In the genomic region with DNA sequence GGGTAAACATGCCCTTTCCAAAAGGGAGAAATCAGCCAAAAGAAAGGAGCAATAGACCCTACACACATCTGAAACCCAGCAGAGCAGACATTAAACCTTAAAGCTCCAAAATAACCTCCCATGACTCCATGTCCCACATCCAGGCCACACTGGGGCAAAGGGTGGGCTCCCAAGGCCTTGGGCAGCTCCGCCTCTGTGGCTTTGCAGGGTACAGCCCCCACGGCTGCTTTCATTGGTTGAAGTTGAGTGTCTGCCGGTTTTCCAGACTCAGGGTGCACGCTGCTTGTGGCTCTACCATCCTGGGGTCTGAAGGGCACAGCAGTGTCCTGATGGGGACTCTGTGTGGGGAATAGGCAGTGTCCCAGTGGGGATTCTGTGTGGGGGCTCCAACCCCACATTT, we compare ENCODE assay signal across 1 cellular context.
TF ChIP-seq lines count a peak whose summit lies in the region.

No MANE protein-coding gene starts in this region.

TF ChIP-seq in WTC11, 78 proteins besides CTCF, POLR2A, EP300 and RAD21:
- TF ChIP-seq KAT7 (CRISPR knock-in tag; IDR thresholded peaks at IDR 0.05; ENCODE audit: borderline replicate concordance), result no peak
- TF ChIP-seq ZNF281 (CRISPR knock-in tag; IDR thresholded peaks at IDR 0.05), result no peak
- TF ChIP-seq, protein P1, sequence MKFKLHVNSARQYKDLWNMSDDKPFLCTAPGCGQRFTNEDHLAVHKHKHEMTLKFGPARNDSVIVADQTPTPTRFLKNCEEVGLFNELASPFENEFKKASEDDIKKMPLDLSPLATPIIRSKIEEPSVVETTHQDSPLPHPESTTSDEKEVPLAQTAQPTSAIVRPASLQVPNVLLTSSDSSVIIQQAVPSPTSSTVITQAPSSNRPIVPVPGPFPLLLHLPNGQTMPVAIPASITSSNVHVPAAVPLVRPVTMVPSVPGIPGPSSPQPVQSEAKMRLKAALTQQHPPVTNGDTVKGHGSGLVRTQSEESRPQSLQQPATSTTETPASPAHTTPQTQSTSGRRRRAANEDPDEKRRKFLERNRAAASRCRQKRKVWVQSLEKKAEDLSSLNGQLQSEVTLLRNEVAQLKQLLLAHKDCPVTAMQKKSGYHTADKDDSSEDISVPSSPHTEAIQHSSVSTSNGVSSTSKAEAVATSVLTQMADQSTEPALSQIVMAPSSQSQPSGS (CRISPR knock-in tag; IDR thresholded peaks at IDR 0.05; ENCODE audit: borderline replicate concordance, low read depth), result no peak
- no peak for TF ChIP-seq ATF1 (CRISPR knock-in tag; IDR thresholded peaks at IDR 0.05)
- peak; percentile 73 for TF ChIP-seq ZNF317 (CRISPR knock-in tag; IDR thresholded peaks at IDR 0.05; ENCODE audit: borderline replicate concordance, low read depth)
- TF ChIP-seq, protein P2, sequence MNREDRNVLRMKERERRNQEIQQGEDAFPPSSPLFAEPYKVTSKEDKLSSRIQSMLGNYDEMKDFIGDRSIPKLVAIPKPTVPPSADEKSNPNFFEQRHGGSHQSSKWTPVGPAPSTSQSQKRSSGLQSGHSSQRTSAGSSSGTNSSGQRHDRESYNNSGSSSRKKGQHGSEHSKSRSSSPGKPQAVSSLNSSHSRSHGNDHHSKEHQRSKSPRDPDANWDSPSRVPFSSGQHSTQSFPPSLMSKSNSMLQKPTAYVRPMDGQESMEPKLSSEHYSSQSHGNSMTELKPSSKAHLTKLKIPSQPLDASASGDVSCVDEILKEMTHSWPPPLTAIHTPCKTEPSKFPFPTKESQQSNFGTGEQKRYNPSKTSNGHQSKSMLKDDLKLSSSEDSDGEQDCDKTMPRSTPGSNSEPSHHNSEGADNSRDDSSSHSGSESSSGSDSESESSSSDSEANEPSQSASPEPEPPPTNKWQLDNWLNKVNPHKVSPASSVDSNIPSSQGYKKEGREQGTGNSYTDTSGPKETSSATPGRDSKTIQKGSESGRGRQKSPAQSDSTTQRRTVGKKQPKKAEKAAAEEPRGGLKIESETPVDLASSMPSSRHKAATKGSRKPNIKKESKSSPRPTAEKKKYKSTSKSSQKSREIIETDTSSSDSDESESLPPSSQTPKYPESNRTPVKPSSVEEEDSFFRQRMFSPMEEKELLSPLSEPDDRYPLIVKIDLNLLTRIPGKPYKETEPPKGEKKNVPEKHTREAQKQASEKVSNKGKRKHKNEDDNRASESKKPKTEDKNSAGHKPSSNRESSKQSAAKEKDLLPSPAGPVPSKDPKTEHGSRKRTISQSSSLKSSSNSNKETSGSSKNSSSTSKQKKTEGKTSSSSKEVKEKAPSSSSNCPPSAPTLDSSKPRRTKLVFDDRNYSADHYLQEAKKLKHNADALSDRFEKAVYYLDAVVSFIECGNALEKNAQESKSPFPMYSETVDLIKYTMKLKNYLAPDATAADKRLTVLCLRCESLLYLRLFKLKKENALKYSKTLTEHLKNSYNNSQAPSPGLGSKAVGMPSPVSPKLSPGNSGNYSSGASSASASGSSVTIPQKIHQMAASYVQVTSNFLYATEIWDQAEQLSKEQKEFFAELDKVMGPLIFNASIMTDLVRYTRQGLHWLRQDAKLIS (CRISPR knock-in tag; IDR thresholded peaks at IDR 0.05; ENCODE audit: borderline replicate concordance), result no peak
- TF ChIP-seq FOXK1 (CRISPR knock-in tag; IDR thresholded peaks at IDR 0.05), result no peak
- no peak for TF ChIP-seq MXD4 (CRISPR knock-in tag; IDR thresholded peaks at IDR 0.05; ENCODE audit: borderline replicate concordance)
